In the genomic region with DNA sequence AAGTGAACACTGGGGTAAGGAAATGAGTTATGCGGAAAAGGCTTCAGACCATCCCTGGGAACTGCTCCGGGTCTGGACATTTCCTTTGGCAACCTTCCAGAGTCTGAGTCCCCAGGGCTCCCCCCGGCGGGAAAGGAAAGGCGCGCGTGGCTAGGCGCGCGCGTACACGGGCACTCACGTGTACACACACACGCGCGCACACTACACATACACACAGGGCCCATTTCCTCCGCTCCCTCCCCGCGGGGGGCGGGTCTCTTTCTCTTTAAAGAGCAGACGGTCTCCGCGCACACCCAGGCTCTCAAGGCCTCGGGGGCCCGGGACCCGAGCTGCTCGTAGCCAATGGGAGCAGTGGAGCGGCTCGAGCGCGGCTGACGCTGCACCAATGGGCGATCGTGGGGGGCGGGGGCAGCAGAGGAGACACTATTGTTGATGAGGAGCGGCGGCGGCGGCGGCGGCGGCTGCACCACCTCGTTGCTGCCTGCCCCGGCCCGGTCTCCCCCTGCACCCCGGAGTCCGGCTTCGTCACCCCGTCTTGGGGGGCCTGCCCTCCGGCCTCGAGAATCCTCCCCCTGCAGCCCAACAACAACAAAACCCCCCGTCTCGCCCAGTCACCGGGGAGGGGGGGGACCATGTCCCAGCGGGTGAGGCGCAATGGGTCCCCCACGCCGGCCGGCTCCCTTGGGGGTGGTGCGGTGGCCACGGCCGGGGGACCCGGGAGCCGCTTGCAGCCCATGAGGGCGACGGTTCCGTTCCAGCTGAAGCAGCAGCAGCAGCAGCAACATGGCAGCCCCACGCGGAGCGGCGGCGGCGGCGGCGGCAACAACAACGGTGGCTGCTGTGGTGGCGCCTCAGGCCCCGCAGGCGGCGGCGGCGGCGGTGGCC, we compare ENCODE assay signal across 8 cellular contexts. TPM values are rescaled to one million over a fixed set of nuclear protein-coding genes. Genes with fewer than 3 reads are reported as not detected.
A peak's percentile ranks its signal among the peaks of the same experiment; 100 is the strongest.
DNase-seq lines count a peak whose midpoint lies in the region; TF ChIP-seq lines count a peak whose summit lies in the region.

A gene (plus strand): TSS at position 414 of the 885 bp plus-strand sequence. CDS start 219 bp downstream, at position 633.

- H3K9me3 ChIP-seq in SJSA1 (replicated peaks) (no peaks in the 10 kb centered on the region), neuron (ENCODE audit: low read length) (peaks cover 5% of the 10 kb centered on the region)

- no peak within 1 kb of the TSS for H3K27ac ChIP-seq in SJSA1

- H3K36me3 ChIP-seq in SJSA1 (no peaks in the 10 kb centered on the region), neuron (ENCODE audit: insufficient read depth, low read length) (peaks cover 8% of the 10 kb centered on the region)

- TF ChIP-seq CTCF in HFF-Myc (IDR thresholded peaks at IDR 0.05; ENCODE audit: low read depth, low read length, missing control alignments) = no peak

- H3K4me3 ChIP-seq in HFF-Myc (replicated peaks; ENCODE audit: low read depth, low read length) (peak within 1 kb of the TSS; percentile 78), SJSA1 (peak within 1 kb of the TSS; percentile 89), neuron (ENCODE audit: low read length) (peak within 1 kb of the TSS; percentile 61)

- H2AFZ ChIP-seq in neuron (ENCODE audit: low read depth, low read length) = peak within 1 kb of the TSS; percentile 83

- H3K4me1 ChIP-seq in SJSA1 (replicated peaks) = peaks cover 8% of the 10 kb centered on the region; the same call in 1 of the 2 replicates
- H3K4me1 ChIP-seq in neuron (ENCODE audit: insufficient read depth, low read length) = peaks cover 14% of the 10 kb centered on the region

- H3K27me3 ChIP-seq in SJSA1 (replicated peaks) (no peaks in the 10 kb centered on the region), neuron (ENCODE audit: insufficient read depth, low read length) (no peaks in the 10 kb centered on the region)

- DNase-seq in GM04503 (ENCODE audit: low read depth) (peak; percentile 65), HFF-Myc (ENCODE audit: extremely low read depth, low read depth) (peak; percentile 76), MV-4-11 (lab: John Stamatoyannopoulos, UW) (peak; percentile 99), SJSA1 (ENCODE audit: low read depth in 1 of 2, low spot score in 2 of 2) (peak; percentile 94 to 97), foreskin melanocyte (peak; percentile 93), stromal cell of bone marrow (ENCODE audit: low read depth) (peak; percentile 93)
- DNase-seq in activated naive CD4-positive, alpha-beta T cell treated with Interleukin-2 at 50 U/mL for 16 hours = peak; percentile 99

RNA-seq across cellular contexts. Expression of the gene that starts here (rescaled TPM):
- total RNA-seq in SJSA1 (2014; rRNA removed; shearing (Covaris generic)) = 0.13 and 0.26 TPM in 2 replicates

Comparison
In these comparisons a context has a peak if more than half of its experiments do, and no peak if none do; other contexts are left out.
1. Peak in DNase-seq and H3K4me3 ChIP-seq in SJSA1; RNA of the gene not detected or under 1 TPM.